8 cellular contexts compared by ENCODE assay signal in the genomic region with DNA sequence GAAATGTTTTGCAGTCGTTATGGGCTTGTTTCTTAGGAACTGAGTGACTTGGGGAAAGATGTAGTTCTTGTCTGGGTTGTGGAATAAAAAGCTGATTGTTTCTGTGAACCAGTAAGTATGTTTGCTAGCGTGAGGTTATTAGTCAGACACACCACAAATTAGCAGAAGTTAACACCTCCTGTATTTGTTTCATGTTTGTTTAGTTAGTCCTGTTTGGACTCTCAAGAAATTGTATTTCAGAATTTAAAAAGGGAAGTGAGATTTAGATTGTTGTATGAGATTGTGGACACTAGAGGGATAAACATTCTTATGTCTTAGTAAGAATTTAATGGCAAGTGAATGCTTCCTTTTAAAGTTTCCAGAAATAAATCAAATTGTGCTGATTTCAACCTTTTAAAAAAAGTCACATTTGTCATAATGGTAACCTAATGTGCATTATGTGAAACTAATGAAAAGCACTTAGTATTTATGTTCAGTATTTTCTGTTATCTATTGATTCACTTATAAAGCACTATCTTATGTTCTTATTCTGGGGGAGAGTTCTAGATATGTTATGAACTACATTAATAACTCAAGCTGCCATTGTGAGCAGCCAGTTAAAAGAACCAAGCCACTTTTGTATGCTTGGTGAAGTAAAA. TPM values are rescaled to one million over a fixed set of nuclear protein-coding genes. Genes with fewer than 3 reads are reported as not detected.
A peak's percentile ranks its signal among the peaks of the same experiment; 100 is the strongest.
DNase-seq lines count a peak whose midpoint lies in the region; ATAC-seq, FAIRE-seq and TF ChIP-seq lines count a peak whose summit lies in the region.

No MANE protein-coding gene starts in this region.

- peak overlapping the region; percentile 24 for H3K27ac ChIP-seq in PC-9
- no peak overlapping the region for H3K27ac ChIP-seq in neuronal stem cell (replicated peaks; ENCODE audit: low read length)

- H3K9ac ChIP-seq in neuronal stem cell (ENCODE audit: low read depth, low read length, poor library complexity), result no peak overlapping the region

- no peak overlapping the region for H3K4ac ChIP-seq in neuronal stem cell (ENCODE audit: low read length)

- H4K91ac ChIP-seq in neuronal stem cell (ENCODE audit: low read depth, low read length, poor library complexity), result no peak overlapping the region

- CTCF ChIA-PET in PC-9 (lab: Charles Lee), result no interaction called here

- H2BK5ac ChIP-seq in neuronal stem cell (ENCODE audit: low read length), result no peak overlapping the region

- peak; percentile 71 for FAIRE-seq in islet of Langerhans (lab: Jason Lieb, UNC)

- H3K4me3 ChIP-seq in PC-9 (no peak overlapping the region), neuronal stem cell (ENCODE audit: low read length in 2 of 2) (no peak overlapping the region)

- ATAC-seq in GM18858 (IDR thresholded peaks at IDR 0.05; ENCODE audit: unreplicated experiment), result peak; percentile 98
- peak; percentile 99 for ATAC-seq in HG02870 (IDR thresholded peaks at IDR 0.05; ENCODE audit: unreplicated experiment)

- H2BK120ac ChIP-seq in neuronal stem cell (ENCODE audit: low read depth, low read length), result no peak overlapping the region

- no peak overlapping the region for H3K18ac ChIP-seq in neuronal stem cell (ENCODE audit: low read length)

- DNase-seq in PC-9 (peak in 1 of 2 experiments; percentile 67), NCI-H187 (lab: John Stamatoyannopoulos, UW) (no peak), hippocampal formation (lab: John Stamatoyannopoulos, UW) (no peak), T-helper 1 cell (no peak), neuronal stem cell (ENCODE audit: low spot score) (no peak)

- POLR2A ChIA-PET in PC-9 (lab: Charles Lee; ENCODE audit: unreplicated experiment), result interaction anchor here (1.1 kb wide), 1 partner anchor 26 kb away, joined by 5 read pairs; the partner anchor contains the start of gene ATP10D

- H3K4me2 ChIP-seq in PC-9, result no peak overlapping the region
- H3K4me2 ChIP-seq in neuronal stem cell (ENCODE audit: insufficient read depth, low read length, poor library complexity, severe bottlenecking), result no peak overlapping the region

- BruUV-seq in PC-9 (replicated peaks; lab: Mats Ljungman, UMichigan), result no TSS peak

- no peaks in the 10 kb centered on the region for H3F3A ChIP-seq in PC-9 (ENCODE audit: insufficient read depth, low read depth)

- H2AFZ ChIP-seq in PC-9 (no peak overlapping the region), neuronal stem cell (ENCODE audit: low read length) (no peak overlapping the region)

- no peaks in the 10 kb centered on the region for H3K27me3 ChIP-seq in PC-9 (ENCODE audit: insufficient read depth, low read depth)
- H3K27me3 ChIP-seq in neuronal stem cell (ENCODE audit: control insufficient read depth in 3 of 3, insufficient read depth in 3 of 3, low read depth in 1 of 3, low read length in 3 of 3), result no peaks in the 10 kb centered on the region

- H2AK5ac ChIP-seq in neuronal stem cell (ENCODE audit: low read depth, low read length), result no peak overlapping the region

- no peak overlapping the region for H3K23ac ChIP-seq in neuronal stem cell (ENCODE audit: low read depth, low read length, poor library complexity)

- H3K36me3 ChIP-seq in PC-9 (ENCODE audit: low read depth) (peaks cover 6% of the 10 kb centered on the region; the same call in 1 of the 2 replicates), neuronal stem cell (replicated peaks in 1 of 2; ENCODE audit: control insufficient read depth in 2 of 2, insufficient read depth in 2 of 2, low read length in 2 of 2) (no peaks in the 10 kb centered on the region)

- H2BK12ac ChIP-seq in neuronal stem cell (ENCODE audit: low read length), result no peak overlapping the region

- no peaks in the 10 kb centered on the region for H3K9me3 ChIP-seq in PC-9 (ENCODE audit: insufficient read depth, low read depth)
- H3K9me3 ChIP-seq in neuronal stem cell (replicated peaks in 1 of 2; ENCODE audit: control insufficient read depth in 2 of 2, insufficient read depth in 1 of 2, low read depth in 1 of 2, low read length in 2 of 2), result no peaks in the 10 kb centered on the region

- H4K8ac ChIP-seq in neuronal stem cell (ENCODE audit: low read depth, low read length), result no peak overlapping the region

- no peaks in the 10 kb centered on the region; the same call in 1 of the 2 replicates for H3K79me2 ChIP-seq in PC-9 (ENCODE audit: low read depth)

- no peaks in the 10 kb centered on the region for H3K79me1 ChIP-seq in neuronal stem cell (ENCODE audit: low read depth, low read length)

- H3K4me1 ChIP-seq in PC-9 (replicated peaks; ENCODE audit: insufficient read depth) (peaks cover 6% of the 10 kb centered on the region; the same call in 1 of the 2 replicates), neuronal stem cell (ENCODE audit: control insufficient read depth in 2 of 2, insufficient read depth in 1 of 2, low read depth in 1 of 2, low read length in 2 of 2) (peaks cover 0 to 15% of the 10 kb centered on the region in 2 donors)

- intact Hi-C loops in PC-9 (cut with micrococcal nuclease; ENCODE audit: unreplicated experiment), result loop anchor here (2.0 to 5.0 kb wide), 2 partner anchors 24 to 42 kb away; no protein-coding TSS in a partner anchor

- no peak overlapping the region for H2BK15ac ChIP-seq in neuronal stem cell (ENCODE audit: low read length)

- peak; percentile 52; the same call in 1 of the 2 replicates for TF ChIP-seq CTCF in PC-9 (conservative IDR thresholded peaks at IDR 0.05)

- WGBS in neuronal stem cell (ENCODE audit: extremely low coverage in 2 of 2, insufficient read length in 2 of 2, insufficient replicate concordance in 1 of 2), 2 donors, result no CpG with 5 or more reads among the region's 2 CpGs

- H4K20me1 ChIP-seq in PC-9 (ENCODE audit: insufficient read depth), result no peaks in the 10 kb centered on the region

- H3K9me2 ChIP-seq in PC-9 (ENCODE audit: insufficient read depth), result no peaks in the 10 kb centered on the region

- no peak overlapping the region for H3K14ac ChIP-seq in neuronal stem cell (ENCODE audit: low read length)

RNA-seq across cellular contexts. Expression of gene ATP10D, which starts 25.6 kb away (rescaled TPM):
- 29.3 and 35.2 TPM in 2 replicates for total RNA-seq in PC-9 (2021)
- polyA plus RNA-seq in neuronal stem cell (2013, experiment 1 of 2), result 3.0 TPM
- 4.0 TPM for polyA plus RNA-seq in neuronal stem cell (2013, experiment 2 of 2)

RNA-seq across cellular contexts. Expression of gene COMMD8, which starts 47.1 kb away (rescaled TPM):
- total RNA-seq in PC-9 (2021), result 22.7 and 27.4 TPM in 2 replicates
- polyA plus RNA-seq in neuronal stem cell (2013, experiment 1 of 2), result 17.6 TPM
- polyA plus RNA-seq in neuronal stem cell (2013, experiment 2 of 2), result 17.2 TPM
